ENCODE assay signal across 16 cellular contexts in the genomic region with DNA sequence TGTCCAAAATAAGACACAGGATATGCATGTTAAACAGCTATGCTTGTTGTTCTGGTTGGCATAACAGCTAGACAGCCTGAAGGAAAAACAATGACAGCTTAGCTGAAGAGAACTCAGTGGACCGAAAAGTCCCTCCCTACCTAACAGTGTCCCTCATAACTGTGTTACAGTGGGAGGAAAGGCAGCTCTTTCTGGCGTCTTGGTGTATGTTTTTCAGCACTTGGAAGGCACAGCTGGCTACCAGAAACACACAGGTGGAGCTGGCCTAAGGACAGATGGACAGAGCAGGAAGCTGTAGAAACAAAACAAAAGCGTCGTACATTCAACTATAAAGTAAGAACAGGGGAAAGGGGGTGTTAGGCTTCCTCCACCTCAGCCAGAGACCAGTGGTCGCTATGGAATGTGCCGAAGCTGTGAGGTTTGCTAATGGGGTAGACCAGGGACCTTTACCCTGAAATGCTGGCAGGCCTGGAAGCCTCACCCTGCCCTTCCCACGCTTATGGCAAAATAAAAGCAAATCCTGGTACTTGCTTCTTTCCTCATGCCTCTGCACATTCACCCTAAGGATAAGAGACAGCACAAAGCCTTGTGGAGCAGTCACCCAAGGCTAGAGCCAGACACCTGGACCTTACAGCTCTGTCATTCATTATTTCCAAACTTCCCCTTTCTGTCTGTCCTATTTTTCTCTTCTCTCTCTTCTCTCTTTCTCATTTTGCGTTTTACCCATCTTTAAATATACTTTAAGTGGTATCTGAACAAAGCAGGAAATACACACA.
DNase-seq lines count a peak whose midpoint lies in the region; ATAC-seq and TF ChIP-seq lines count a peak whose summit lies in the region.
"Had no signal": no experiment of that assay in that cellular context is flagged by ENCODE, and none has a peak within 500 bp of the region (broad histone marks: within the 10 kb centered on the region; RNA-seq: fewer than 3 reads in every experiment).

No MANE protein-coding gene starts in this region.

- peak overlapping the region; percentile 14 to 81 (median 61); a peak in 21 of 22 replicates for H3K4me2 ChIP-seq in BLaER1 treated with 17β-estradiol and CSF1 and Interleukin-3, amounts not matched to agents 10 nM and 100 nM

- peak overlapping the region in 6 of 11 experiments; percentile 8 to 58 (median 24); a peak in 7 of 22 replicates for H3K27ac ChIP-seq in BLaER1 treated with 17β-estradiol and CSF1 and Interleukin-3, amounts not matched to agents 10 nM and 100 nM
- H3K27ac ChIP-seq: brain microvascular endothelial cell had no signal

- H3K27me3 ChIP-seq in BLaER1 treated with 17β-estradiol and CSF1 and Interleukin-3, amounts not matched to agents 10 nM and 100 nM: no peaks in the 10 kb centered on the region
- H3K27me3 ChIP-seq: brain microvascular endothelial cell had no signal

- H3K9ac ChIP-seq in BLaER1 treated with 17β-estradiol and CSF1 and Interleukin-3, amounts not matched to agents 10 nM and 100 nM: peak overlapping the region in 2 of 11 experiments; percentile 12 to 29; a peak in 2 of 22 replicates

- ATAC-seq in HG02973 (IDR thresholded peaks at IDR 0.05; ENCODE audit: unreplicated experiment) (peak; percentile 78), SK-N-SH treated with all-trans-retinoic acid at 6 μM for 48 hours (peak; percentile 51; the same call in 1 of the 3 replicates), HG03039 (IDR thresholded peaks at IDR 0.05; ENCODE audit: unreplicated experiment) (no peak)
- ATAC-seq: activated T-helper 17 cell treated with anti-CD3 and anti-CD28 coated beads, Interleukin-2, amount 50 U/mL, for 72 hours; stimulated activated naive CD8-positive, alpha-beta T cell treated with anti-CD3 and anti-CD28 coated beads, Interleukin-15, Interleukin-2, amounts not matched to agents 100 U/mL and 50 U/mL, for 24 hours had no signal

- peak; percentile 77 for DNase-seq in kidney glomerular epithelial cell (lab: John Stamatoyannopoulos, UW)
- no peak for DNase-seq in NK-92 (lab: John Stamatoyannopoulos, UW; ENCODE audit: unreplicated experiment)
- no peak for DNase-seq in activated effector memory CD4-positive, alpha-beta T cell treated with Interleukin-2 at 50 U/mL for 16 hours
- DNase-seq in effector CD4-positive, alpha-beta T cell: no peak
- DNase-seq: activated CD4-positive, alpha-beta T cell treated with anti-CD3 and anti-CD28 coated beads for 4 hours; AML-193; brain microvascular endothelial cell; midbrain; NCI-H1105 treated with DMSO at 0.1 percent for 48 hours; posterior cingulate gyrus; stimulated activated naive CD8-positive, alpha-beta T cell treated with anti-CD3 and anti-CD28 coated beads, Interleukin-15, Interleukin-2, amounts not matched to agents 100 U/mL and 50 U/mL, for 24 hours had no signal

- peaks cover 12 to 29% (median 20%) of the 10 kb centered on the region in 10 experiments for H3K4me1 ChIP-seq in BLaER1 treated with 17β-estradiol and CSF1 and Interleukin-3, amounts not matched to agents 10 nM and 100 nM

- no peaks in the 10 kb centered on the region for H4K20me1 ChIP-seq in BLaER1 treated with 17β-estradiol and CSF1 and Interleukin-3, amounts not matched to agents 10 nM and 100 nM

- no peaks in the 10 kb centered on the region; a peak in 1 of 22 replicates for H3K9me3 ChIP-seq in BLaER1 treated with 17β-estradiol and CSF1 and Interleukin-3, amounts not matched to agents 10 nM and 100 nM (replicated peaks in 1 of 11)

- H3K36me3 ChIP-seq in BLaER1 treated with 17β-estradiol and CSF1 and Interleukin-3, amounts not matched to agents 10 nM and 100 nM: no peaks in the 10 kb centered on the region
- H3K36me3 ChIP-seq: brain microvascular endothelial cell had no signal

- 0 out of 20 replicates have a peak overlapping the region, but pooled peaks of 1 of the 10 experiments have one; percentile 21 for H3K4me3 ChIP-seq in BLaER1 treated with 17β-estradiol and CSF1 and Interleukin-3, amounts not matched to agents 10 nM and 100 nM

TF ChIP-seq in SK-N-SH treated with all-trans-retinoic acid at 6 μM for 48 hours, 23 proteins besides CTCF, POLR2A, EP300 and RAD21:
- TF ChIP-seq CSDC2 (CRISPR knock-in tag; IDR thresholded peaks at IDR 0.05) (no peak), ZFP3 (CRISPR knock-in tag; IDR thresholded peaks at IDR 0.05) (no peak), GLIS3 (CRISPR knock-in tag; IDR thresholded peaks at IDR 0.05) (no peak)
TF ChIP-seq in SK-N-SH treated with all-trans-retinoic acid at 6 μM for 48 hours: peak in this region for 0.
